16 cellular contexts compared by ENCODE assay signal in the genomic region with DNA sequence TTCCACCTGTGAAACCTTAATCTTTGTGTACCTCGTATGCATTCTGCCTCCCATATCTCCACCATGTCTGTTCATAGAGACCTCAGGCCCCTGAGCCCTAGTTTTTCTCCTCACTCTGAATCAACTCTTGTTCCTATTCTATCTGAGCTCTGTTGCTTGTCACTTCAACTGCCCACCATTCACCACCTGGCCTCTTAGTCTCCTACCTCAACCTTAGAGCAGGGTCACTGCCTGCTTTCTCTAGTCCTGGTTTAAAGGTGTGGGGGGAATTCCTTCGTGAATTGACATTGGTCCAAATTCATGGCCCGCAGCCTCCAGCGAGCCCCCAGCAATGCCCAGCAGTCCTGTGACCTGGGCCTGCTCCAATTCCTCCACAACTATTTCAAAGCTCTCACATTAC. TPM values are rescaled to one million over a fixed set of nuclear protein-coding genes. Genes with fewer than 3 reads are reported as not detected.
"Had no signal": no experiment of that assay in that cellular context is flagged by ENCODE, and none has a peak within 500 bp of the region (broad histone marks: within the 10 kb centered on the region; RNA-seq: fewer than 3 reads in every experiment).

No MANE protein-coding gene starts in this region.

- H3K4me1 ChIP-seq: left ventricle myocardium inferior, tibial nerve, uterus had no signal

- H3K27me3 ChIP-seq: ovary, tibial nerve, uterus had no signal

- ATAC-seq: naive thymus-derived CD8-positive, alpha-beta T cell; right cardiac atrium; sciatic nerve; stimulated activated memory B cell treated with anti-CD40 and anti-IgM and Interleukin-4, amounts not matched to agents 10 μg/mL and 1 μg/mL and 100 μg/mL, for 72 hours; stimulated activated naive CD8-positive, alpha-beta T cell treated with anti-CD3 and anti-CD28 coated beads, Interleukin-15, amount 100 ng/mL, for 72 hours had no signal

- DNase-seq: hippocampal formation; left ventricle myocardium inferior; naive thymus-derived CD8-positive, alpha-beta T cell; occipital lobe; retina; right cardiac atrium; stimulated activated CD4-positive, alpha-beta T cell treated with anti-CD3 and anti-CD28 coated beads, Interleukin-4, amount 100 ng/mL, for 24 hours; stimulated activated naive CD4-positive, alpha-beta T cell treated with Interleukin-2 at 50 U/mL for 16 hours; stimulated activated naive CD8-positive, alpha-beta T cell treated with anti-CD3 and anti-CD28 coated beads, Interleukin-15, amount 100 ng/mL, for 72 hours; substantia nigra; uterus had no signal

- H3K4me3 ChIP-seq: left ventricle myocardium inferior, ovary, skin epidermis, tibial nerve, uterus had no signal

- H3K36me3 ChIP-seq: left ventricle myocardium inferior, ovary, tibial nerve, uterus had no signal

- H3K9me3 ChIP-seq: left ventricle myocardium inferior, ovary, tibial nerve, uterus had no signal

- H3K27ac ChIP-seq: left ventricle myocardium inferior, ovary, skin epidermis, tibial nerve, uterus had no signal

RNA-seq across cellular contexts. Expression of a gene that starts 39.4 kb away (rescaled TPM):
- total RNA-seq: naive thymus-derived CD8-positive, alpha-beta T cell had no signal
